ENCODE assay signal across 8 cellular contexts in genomic region chr1:34865981-34866761, GRCh38. TPM values are rescaled to one million over a fixed set of nuclear protein-coding genes. Genes with fewer than 3 reads are reported as not detected.
A peak's percentile ranks its signal among the peaks of the same experiment; 100 is the strongest.
DNase-seq lines count a peak whose midpoint lies in the region; ATAC-seq, FAIRE-seq and TF ChIP-seq lines count a peak whose summit lies in the region.

No MANE protein-coding gene starts in this region.

- H3K4me2 ChIP-seq in A549: peak overlapping the region; percentile 64

- no peak for TF ChIP-seq EP300 in A549 (IDR thresholded peaks at IDR 0.05)

- no peaks in the 10 kb centered on the region for H3K9me3 ChIP-seq in A549
- no peaks in the 10 kb centered on the region for H3K9me3 ChIP-seq in Peyer's patch

- FAIRE-seq in A549 (lab: Jason Lieb, UNC): no peak
- peak; percentile 85 for FAIRE-seq in GM18507 (lab: Jason Lieb, UNC)

- no peaks in the 10 kb centered on the region for H3K9me3 Mint-ChIP-seq in activated T-helper 17 cell treated with anti-CD3 and anti-CD28 coated beads, Interleukin-2, amount 50 U/mL, for 72 hours
- no peaks in the 10 kb centered on the region for H3K9me3 Mint-ChIP-seq in natural killer cell treated with Interleukin-12 subunit alpha and Interleukin-12 subunit beta and Interleukin-15 and Interleukin-18, amount 100 ng/mL, for 72 hours

- CTCF ChIA-PET in A549 (lab: Yijun Ruan, JAX): interaction anchor here (0.7 to 6.6 kb wide), 23 partner anchors 10 to 139 kb away, joined by 3 to 45 read pairs (median 3); no protein-coding TSS in a partner anchor

- H3K27me3 ChIP-seq in Peyer's patch: no peaks in the 10 kb centered on the region

- no peaks in the 10 kb centered on the region for H3K36me3 Mint-ChIP-seq in activated T-helper 17 cell treated with anti-CD3 and anti-CD28 coated beads, Interleukin-2, amount 50 U/mL, for 72 hours (ENCODE audit: low read depth)
- H3K36me3 Mint-ChIP-seq in natural killer cell treated with Interleukin-12 subunit alpha and Interleukin-12 subunit beta and Interleukin-15 and Interleukin-18, amount 100 ng/mL, for 72 hours: no peaks in the 10 kb centered on the region

- H3K27ac Mint-ChIP-seq in activated T-helper 17 cell treated with anti-CD3 and anti-CD28 coated beads, Interleukin-2, amount 50 U/mL, for 72 hours: peak overlapping the region; percentile 39
- H3K27ac Mint-ChIP-seq in natural killer cell treated with Interleukin-12 subunit alpha and Interleukin-12 subunit beta and Interleukin-15 and Interleukin-18, amount 100 ng/mL, for 72 hours: peak overlapping the region; percentile 57 to 72

- peak; percentile 71 to 75 for DNase-seq in A549 (ENCODE audit: low read depth in 1 of 2, low spot score in 1 of 2)
- peak; percentile 73 for DNase-seq in GM18507 (ENCODE audit: extremely low spot score, insufficient read length, low read depth)
- DNase-seq in Peyer's patch: peak; percentile 92 to 97 (median 93)
- peak; percentile 67 for DNase-seq in fibroblast of peridontal ligament (ENCODE audit: extremely low read depth)
- DNase-seq in natural killer cell treated with Interleukin-12 subunit alpha and Interleukin-12 subunit beta and Interleukin-15 and Interleukin-18, amount 100 ng/mL, for 72 hours (ENCODE audit: low spot score): peak; percentile 86
- DNase-seq in stimulated activated naive CD4-positive, alpha-beta T cell (lab: John Stamatoyannopoulos, UW): peak; percentile 80 to 93 (median 89)

- 0% methylated on average over 1 of the region's 81 CpGs for WGBS in A549 (ENCODE audit: missing lambda C conversion rate)

- peak overlapping the region; percentile 69 for H3K4me3 Mint-ChIP-seq in activated T-helper 17 cell treated with anti-CD3 and anti-CD28 coated beads, Interleukin-2, amount 50 U/mL, for 72 hours
- peak overlapping the region; percentile 67 for H3K4me3 Mint-ChIP-seq in natural killer cell treated with Interleukin-12 subunit alpha and Interleukin-12 subunit beta and Interleukin-15 and Interleukin-18, amount 100 ng/mL, for 72 hours

- H3K4me1 Mint-ChIP-seq in activated T-helper 17 cell treated with anti-CD3 and anti-CD28 coated beads, Interleukin-2, amount 50 U/mL, for 72 hours: peaks cover 21% of the 10 kb centered on the region
- peaks cover 24 to 29% of the 10 kb centered on the region in 2 donors for H3K4me1 Mint-ChIP-seq in natural killer cell treated with Interleukin-12 subunit alpha and Interleukin-12 subunit beta and Interleukin-15 and Interleukin-18, amount 100 ng/mL, for 72 hours (ENCODE audit: low read depth in 2 of 2)

- H3K4me1 ChIP-seq in A549 (0 out of 3 replicates have a peak, but pooled peaks cover 3% of the 10 kb centered on the region), Peyer's patch (peaks cover 0 to 18% (median 7%) of the 10 kb centered on the region in 4 donors)

- H3K27ac ChIP-seq in A549: peak overlapping the region; percentile 72 to 91
- H3K27ac ChIP-seq in Peyer's patch: peak overlapping the region; percentile 79 to 91 (median 88)

- no peaks in the 10 kb centered on the region for H3K27me3 Mint-ChIP-seq in activated T-helper 17 cell treated with anti-CD3 and anti-CD28 coated beads, Interleukin-2, amount 50 U/mL, for 72 hours
- peaks cover 1 to 5% of the 10 kb centered on the region in 2 donors for H3K27me3 Mint-ChIP-seq in natural killer cell treated with Interleukin-12 subunit alpha and Interleukin-12 subunit beta and Interleukin-15 and Interleukin-18, amount 100 ng/mL, for 72 hours

- POLR2A ChIA-PET in A549 (lab: Yijun Ruan, JAX): interaction anchor here (0.6 kb wide), 1 partner anchor 10 kb away, joined by 4 read pairs; no protein-coding TSS in a partner anchor

- H3K4me3 ChIP-seq in A549: peak overlapping the region; percentile 50
- peak overlapping the region; percentile 60 to 79 (median 72) for H3K4me3 ChIP-seq in Peyer's patch

- no peaks in the 10 kb centered on the region for H3K36me3 ChIP-seq in Peyer's patch

- no peak for TF ChIP-seq POLR2A in A549 (IDR thresholded peaks at IDR 0.05; ENCODE audit: low read length)
- no peak for TF ChIP-seq POLR2A in Peyer's patch (IDR thresholded peaks at IDR 0.05)

- TF ChIP-seq CTCF in A549 (IDR thresholded peaks at IDR 0.05): peak; percentile 88
- peak; percentile 92 to 98 (median 95) for TF ChIP-seq CTCF in Peyer's patch (IDR thresholded peaks at IDR 0.05)

- TF ChIP-seq RAD21 in A549 (conservative IDR thresholded peaks at IDR 0.05 in 1 of 2, IDR thresholded peaks at IDR 0.05 in 1 of 2): peak; percentile 27 to 40; a peak in 2 of 5 replicates

- ATAC-seq in A549 (peak; percentile 75 to 89), HG03439 (IDR thresholded peaks at IDR 0.05; ENCODE audit: unreplicated experiment) (peak; percentile 68)
- peak; percentile 84 for ATAC-seq in activated T-helper 17 cell treated with anti-CD3 and anti-CD28 coated beads, Interleukin-2, amount 50 U/mL, for 72 hours (replicated peaks)
- ATAC-seq in natural killer cell treated with Interleukin-12 subunit alpha and Interleukin-12 subunit beta and Interleukin-15 and Interleukin-18, amount 100 ng/mL, for 72 hours: peak; percentile 82

TF ChIP-seq in A549, 52 proteins besides CTCF, POLR2A, EP300 and RAD21:
- no peak for TF ChIP-seq GATA3 (IDR thresholded peaks at IDR 0.05; ENCODE audit: borderline replicate concordance)
- no peak for TF ChIP-seq CHD2 (IDR thresholded peaks at IDR 0.05; ENCODE audit: low read length, partially characterized antibody)
- TF ChIP-seq CEBPB (IDR thresholded peaks at IDR 0.05): no peak
- TF ChIP-seq RCOR1 (IDR thresholded peaks at IDR 0.05; ENCODE audit: low read depth, low read length): no peak
- TF ChIP-seq TP53 (CRISPR knock-in tag; IDR thresholded peaks at IDR 0.05): no peak
- TF ChIP-seq MAX (IDR thresholded peaks at IDR 0.05): peak; percentile 79
- TF ChIP-seq HOXB5 (CRISPR knock-in tag; IDR thresholded peaks at IDR 0.05): no peak
- TF ChIP-seq RARB (CRISPR knock-in tag; IDR thresholded peaks at IDR 0.05): no peak
- TF ChIP-seq KDM1A (IDR thresholded peaks at IDR 0.05; ENCODE audit: low read depth): no peak
- peak; percentile 48; the same call in 2 of the 3 replicates for TF ChIP-seq SMC3 (IDR thresholded peaks at IDR 0.05)
- no peak for TF ChIP-seq POLR2AphosphoS2 (conservative IDR thresholded peaks at IDR 0.05; ENCODE audit: low read length)
- no peak for TF ChIP-seq TFCP2L1 (CRISPR knock-in tag; IDR thresholded peaks at IDR 0.05)
- TF ChIP-seq EHF (CRISPR knock-in tag; IDR thresholded peaks at IDR 0.05): no peak
- no peak for TF ChIP-seq HOXA7 (CRISPR knock-in tag; IDR thresholded peaks at IDR 0.05)
- TF ChIP-seq MYC (IDR thresholded peaks at IDR 0.05; ENCODE audit: borderline replicate concordance, low read length): peak; percentile 21; the same call in 1 of the 2 replicates
- TF ChIP-seq CHD4 (IDR thresholded peaks at IDR 0.05; ENCODE audit: borderline replicate concordance): no peak
- TF ChIP-seq ESRRA (IDR thresholded peaks at IDR 0.05; ENCODE audit: borderline replicate concordance, low read length): peak; percentile 86
- TF ChIP-seq E2F6 (IDR thresholded peaks at IDR 0.05; ENCODE audit: borderline replicate concordance, low read depth): peak; percentile 61; the same call in 1 of the 2 replicates
- no peak for TF ChIP-seq HES2 (IDR thresholded peaks at IDR 0.05)
- 0 out of 2 replicates have a peak, but pooled peaks have one; percentile 23 for TF ChIP-seq USF2 (IDR thresholded peaks at IDR 0.05)
- TF ChIP-seq PHF8 (IDR thresholded peaks at IDR 0.05; ENCODE audit: borderline replicate concordance, low read depth): no peak

RNA-seq across cellular contexts. Expression of gene SMIM12, which starts 6.6 kb away (rescaled TPM):
- 34.6 and 35.8 TPM in 2 replicates for polyA plus RNA-seq in A549 (2011; rRNA removed)
- 47.9 and 48.9 TPM in 2 replicates for polyA plus RNA-seq in A549 (2012; cell fraction: cytosol; rRNA removed)
- 18.8 and 26.5 TPM in 2 replicates for polyA plus RNA-seq in A549 (2012; cell fraction: nucleus; rRNA removed)
- polyA plus RNA-seq in A549 (2017; fragmentation: RNase III; extraction: RNeasy Plus Mini Kit Qiagen cat#74134 plus additional on column Dnase treatment): 34.5 to 37.5 TPM (median 34.6 TPM) in 3 replicates
- polyA minus RNA-seq in A549 (2011; rRNA and poly(A)+ RNA removed): 22.3 and 25.0 TPM in 2 replicates
- total RNA-seq in Peyer's patch: 10 to 100 TPM; 10.7 to 40.3 (median 30.0) TPM
- 10 to 100 TPM; 30.3 to 60.0 TPM for total RNA-seq in activated T-helper 17 cell treated with anti-CD3 and anti-CD28 coated beads, Interleukin-2, amount 50 U/mL, for 72 hours
- total RNA-seq in natural killer cell treated with Interleukin-12 subunit alpha and Interleukin-12 subunit beta and Interleukin-15 and Interleukin-18, amount 100 ng/mL, for 72 hours: 10 to 100 TPM; 64.4 to 72.7 TPM

Comparison
In these comparisons a context has a peak if more than half of its experiments do, and no peak if none do; other contexts are left out.
1. Peak in every context shown above with its lines: DNase-seq, ATAC-seq, H3K4me3 ChIP-seq and H3K27ac ChIP-seq.